In genomic region chr21:36700961-36701911, GRCh38 we compare ENCODE assay signal across 8 cellular contexts. TPM values are rescaled to one million over a fixed set of nuclear protein-coding genes. Genes with fewer than 3 reads are reported as not detected.
A peak's percentile ranks its signal among the peaks of the same experiment; 100 is the strongest.
DNase-seq lines count a peak whose midpoint lies in the region; ATAC-seq and TF ChIP-seq lines count a peak whose summit lies in the region.

No MANE protein-coding gene starts in this region.

- TF ChIP-seq POLR2A in prostate gland (IDR thresholded peaks at IDR 0.05) = no peak

- H3K4me1 ChIP-seq in NT2/D1 (ENCODE audit: insufficient read depth, insufficient read length) (peaks cover 54% of the 10 kb centered on the region), esophagus (ENCODE audit: control insufficient read depth in 2 of 2, insufficient read depth in 2 of 2, low read length in 1 of 2) (peaks cover 9% of the 10 kb centered on the region in 2 donors), prostate gland (replicated peaks) (peaks cover 11% of the 10 kb centered on the region)

- TF ChIP-seq CTCF in prostate gland (IDR thresholded peaks at IDR 0.05) = no peak

- peak overlapping the region; percentile 42 for H3K9ac ChIP-seq in NT2/D1 (ENCODE audit: insufficient read length, low read depth)

- DNase-seq in ELF-1 (ENCODE audit: low read depth, low spot score) = peak; percentile 62
- no peak for DNase-seq in NT2/D1 (ENCODE audit: low read depth, low spot score)
- DNase-seq in prostate gland (ENCODE audit: low spot score) = no peak
- no peak for DNase-seq in A172 (ENCODE audit: low spot score)
- DNase-seq in stimulated activated CD4-positive, alpha-beta T cell treated with anti-CD3 and anti-CD28 coated beads, Interleukin-1b, Interleukin-23, amount 100 ng/mL, for 48 hours = no peak
- DNase-seq in OCI-M2 (lab: John Stamatoyannopoulos, UW; ENCODE audit: unreplicated experiment) = no peak

- 4% methylated on average over 71 to 72 of the region's 72 CpGs for WGBS in esophagus, 2 donors
- WGBS in prostate gland = 13% methylated on average over 53 of the region's 72 CpGs

- intact Hi-C loops in prostate gland (cut with DNase I) = no loop called here

- H3K36me3 ChIP-seq in NT2/D1 (ENCODE audit: insufficient read depth, insufficient read length, low read length) (no peaks in the 10 kb centered on the region), esophagus (ENCODE audit: control insufficient read depth in 2 of 2, insufficient read depth in 2 of 2, low read length in 1 of 2) (peaks cover 0 to 4% of the 10 kb centered on the region in 2 donors), prostate gland (no peaks in the 10 kb centered on the region)

- H3K27me3 ChIP-seq in NT2/D1 (ENCODE audit: insufficient read depth, insufficient read length) (peaks cover 99% of the 10 kb centered on the region), esophagus (ENCODE audit: control insufficient read depth in 1 of 2, insufficient read depth in 2 of 2, low read length in 2 of 2) (peaks cover 0 to 4% of the 10 kb centered on the region in 2 donors), prostate gland (replicated peaks; ENCODE audit: insufficient read depth) (peaks cover 17% of the 10 kb centered on the region)

- H3K4me3 ChIP-seq in NT2/D1 (ENCODE audit: insufficient read length, low read depth) (peak overlapping the region; percentile 35), esophagus (ENCODE audit: low read depth in 1 of 2, low read length in 2 of 2) (peak overlapping the region; percentile 75 to 89), prostate gland (peak overlapping the region; percentile 51 to 59)

- H3K9me3 ChIP-seq in NT2/D1 (ENCODE audit: insufficient read depth, low read length) (no peaks in the 10 kb centered on the region), esophagus (ENCODE audit: control insufficient read depth in 2 of 2, insufficient read depth in 1 of 2, low read depth in 1 of 2, low read length in 1 of 2) (peaks cover 0 to 5% of the 10 kb centered on the region in 2 donors), prostate gland (no peaks in the 10 kb centered on the region)

- ATAC-seq in GM18517 (IDR thresholded peaks at IDR 0.05; ENCODE audit: unreplicated experiment) = no peak

- peak overlapping the region; percentile 53 to 93 for H3K27ac ChIP-seq in esophagus (ENCODE audit: low read depth in 2 of 2, low read length in 1 of 2)
- peak overlapping the region; percentile 62 to 83 for H3K27ac ChIP-seq in prostate gland

RNA-seq across cellular contexts. Expression of gene SIM2, which starts 2.3 kb away (rescaled TPM):
- 10 to 100 TPM; 18.7 to 42.9 TPM for polyA plus RNA-seq in esophagus
- total RNA-seq in prostate gland = 10 to 100 TPM in 1 of 2 donors, 1 to 10 TPM in 1; 1.0 to 16.3 TPM
- total RNA-seq in A172 (2014; rRNA removed; shearing (Covaris generic)) = 0.86 and 5.1 TPM in 2 replicates
